20 cellular contexts compared by ENCODE assay signal in genomic region chr19:48246101-48246500, GRCh38. TPM values are rescaled to one million over a fixed set of nuclear protein-coding genes. Genes with fewer than 3 reads are reported as not detected.
A peak's percentile ranks its signal among the peaks of the same experiment; 100 is the strongest.
DNase-seq lines count a peak whose midpoint lies in the region; ATAC-seq and TF ChIP-seq lines count a peak whose summit lies in the region.
"Had no signal": no experiment of that assay in that cellular context is flagged by ENCODE, and none has a peak within 500 bp of the region (broad histone marks: within the 10 kb centered on the region; RNA-seq: fewer than 3 reads in every experiment).

No MANE protein-coding gene starts in this region.

- H3K36me3 Mint-ChIP-seq in stimulated activated naive CD8-positive, alpha-beta T cell treated with anti-CD3 and anti-CD28 coated beads, Interleukin-15, Interleukin-2, amounts not matched to agents 100 ng/mL and 50 ng/mL, for 24 hours (ENCODE audit: low read depth), result peaks cover 55% of the 10 kb centered on the region
- H3K36me3 Mint-ChIP-seq in activated CD4-positive, alpha-beta memory T cell treated with anti-CD3 and anti-CD28 coated beads for 36 hours, result peaks cover 47% of the 10 kb centered on the region
- peaks cover 23 to 34% (median 27%) of the 10 kb centered on the region in 3 donors for H3K36me3 Mint-ChIP-seq in immature natural killer cell

- H3K9me3 ChIP-seq in stomach, result no peaks in the 10 kb centered on the region
- H3K9me3 ChIP-seq in left lung, result no peaks in the 10 kb centered on the region
- H3K9me3 ChIP-seq: adrenal gland, ovary, sigmoid colon, uterus had no signal

- peaks cover 74% of the 10 kb centered on the region for H3K4me1 Mint-ChIP-seq in stimulated activated naive CD8-positive, alpha-beta T cell treated with anti-CD3 and anti-CD28 coated beads, Interleukin-15, Interleukin-2, amounts not matched to agents 100 ng/mL and 50 ng/mL, for 24 hours (ENCODE audit: low read depth)
- peaks cover 61% of the 10 kb centered on the region for H3K4me1 Mint-ChIP-seq in activated CD4-positive, alpha-beta memory T cell treated with anti-CD3 and anti-CD28 coated beads for 36 hours (ENCODE audit: low read depth)
- peaks cover 61 to 83% of the 10 kb centered on the region in 2 donors for H3K4me1 Mint-ChIP-seq in immature natural killer cell

- no peak for TF ChIP-seq CTCF in stomach (IDR thresholded peaks at IDR 0.05)
- TF ChIP-seq CTCF in left lung (IDR thresholded peaks at IDR 0.05), result no peak

- H3K4me3 Mint-ChIP-seq in stimulated activated naive CD8-positive, alpha-beta T cell treated with anti-CD3 and anti-CD28 coated beads, Interleukin-15, Interleukin-2, amounts not matched to agents 100 ng/mL and 50 ng/mL, for 24 hours, result peak overlapping the region; percentile 18
- H3K4me3 Mint-ChIP-seq in activated CD4-positive, alpha-beta memory T cell treated with anti-CD3 and anti-CD28 coated beads for 36 hours, result peak overlapping the region; percentile 10
- no peak overlapping the region for H3K4me3 Mint-ChIP-seq in immature natural killer cell

- H3K27me3 ChIP-seq in stomach (no peaks in the 10 kb centered on the region), left lung (no peaks in the 10 kb centered on the region)
- H3K27me3 ChIP-seq: adrenal gland, ovary, sigmoid colon, uterus had no signal

- peak overlapping the region; percentile 70 for H3K27ac Mint-ChIP-seq in stimulated activated naive CD8-positive, alpha-beta T cell treated with anti-CD3 and anti-CD28 coated beads, Interleukin-15, Interleukin-2, amounts not matched to agents 100 ng/mL and 50 ng/mL, for 24 hours
- peak overlapping the region; percentile 76 for H3K27ac Mint-ChIP-seq in activated CD4-positive, alpha-beta memory T cell treated with anti-CD3 and anti-CD28 coated beads for 36 hours
- H3K27ac Mint-ChIP-seq in immature natural killer cell, result peak overlapping the region in 4 of 6 donors; percentile 68 to 83 (median 72)

- CTCF ChIA-PET in activated CD4-positive, alpha-beta memory T cell treated with anti-CD3 and anti-CD28 coated beads for 36 hours (lab: Charles Lee), result interaction anchor here (0.7 to 2.5 kb wide), 5 partner anchors 9 to 282 kb away, joined by 4 to 9 read pairs (median 6); partner anchors contain the start of gene CARD8

- H3K36me3 ChIP-seq in stomach (peaks cover 0 to 52% (median 37%) of the 10 kb centered on the region in 4 donors), left lung (peaks cover 0 to 44% of the 10 kb centered on the region in 2 donors)
- H3K36me3 ChIP-seq: adrenal gland, ovary, uterus had no signal

- H3K27me3 Mint-ChIP-seq in stimulated activated naive CD8-positive, alpha-beta T cell treated with anti-CD3 and anti-CD28 coated beads, Interleukin-15, Interleukin-2, amounts not matched to agents 100 ng/mL and 50 ng/mL, for 24 hours, result no peaks in the 10 kb centered on the region
- H3K27me3 Mint-ChIP-seq in activated CD4-positive, alpha-beta memory T cell treated with anti-CD3 and anti-CD28 coated beads for 36 hours, result no peaks in the 10 kb centered on the region
- H3K27me3 Mint-ChIP-seq in immature natural killer cell (ENCODE audit: low read depth in 3 of 3), result peaks cover 0 to 1% (median 0%) of the 10 kb centered on the region in 3 donors

- DNase-seq in stimulated activated naive CD8-positive, alpha-beta T cell treated with anti-CD3 and anti-CD28 coated beads, Interleukin-15, Interleukin-2, amounts not matched to agents 100 U/mL and 50 U/mL, for 24 hours, result no peak
- no peak for DNase-seq in activated CD4-positive, alpha-beta memory T cell treated with anti-CD3 and anti-CD28 coated beads for 36 hours
- DNase-seq in immature natural killer cell (no peak), stomach (no peak), left lung (no peak), islet precursor cell (no peak), GM19240 (ENCODE audit: insufficient read length, low spot score) (no peak)
- DNase-seq: adrenal gland, Calu3, HCEC 1CT, NCI-H1105, NCI-H2107, NCI-H524 treated with DMSO at 0.1 percent for 48 hours, ovary, sigmoid colon, uterus, WERI-Rb-1 had no signal

- 28 to 54% (median 40%) methylated on average over 5 of the region's 5 CpGs for WGBS in stomach, 5 donors

- peaks cover 0 to 51% (median 16%) of the 10 kb centered on the region in 4 donors for H3K4me1 ChIP-seq in stomach
- H3K4me1 ChIP-seq in left lung, result peaks cover 4 to 54% of the 10 kb centered on the region in 2 donors
- H3K4me1 ChIP-seq: sigmoid colon, uterus had no signal

- intact Hi-C loops in activated CD4-positive, alpha-beta memory T cell treated with anti-CD3 and anti-CD28 coated beads for 36 hours (cut with micrococcal nuclease), result no loop called here
- intact Hi-C loops in stomach (cut with DNase I; ENCODE audit: low total_unique reads) (no loop called here), left lung (cut with DNase I) (no loop called here)

- TF ChIP-seq POLR2A in stomach (IDR thresholded peaks at IDR 0.05), result no peak

- TF ChIP-seq EP300 in stomach (IDR thresholded peaks at IDR 0.05), result no peak

- H3K4me3 ChIP-seq in stomach (no peak overlapping the region), left lung (no peak overlapping the region)
- H3K4me3 ChIP-seq: adrenal gland, ovary, sigmoid colon, uterus had no signal

- no peak overlapping the region for H3K27ac ChIP-seq in stomach
- H3K27ac ChIP-seq in left lung, result no peak overlapping the region
- H3K27ac ChIP-seq: adrenal gland, KMS-11, ovary, sigmoid colon, uterus, WERI-Rb-1 had no signal

- POLR2A ChIA-PET in activated CD4-positive, alpha-beta memory T cell treated with anti-CD3 and anti-CD28 coated beads for 36 hours (lab: Charles Lee), result no interaction called here

- H3K9me3 Mint-ChIP-seq in stimulated activated naive CD8-positive, alpha-beta T cell treated with anti-CD3 and anti-CD28 coated beads, Interleukin-15, Interleukin-2, amounts not matched to agents 100 ng/mL and 50 ng/mL, for 24 hours, result no peaks in the 10 kb centered on the region
- no peaks in the 10 kb centered on the region for H3K9me3 Mint-ChIP-seq in activated CD4-positive, alpha-beta memory T cell treated with anti-CD3 and anti-CD28 coated beads for 36 hours
- H3K9me3 Mint-ChIP-seq in immature natural killer cell, result no peaks in the 10 kb centered on the region

- no peak for ATAC-seq in stimulated activated naive CD8-positive, alpha-beta T cell treated with anti-CD3 and anti-CD28 coated beads, Interleukin-15, Interleukin-2, amounts not matched to agents 100 U/mL and 50 U/mL, for 24 hours
- ATAC-seq in left lung, result no peak
- ATAC-seq: esophagus mucosa had no signal

RNA-seq across cellular contexts. Expression of gene CARD8, which starts 9.6 kb away (rescaled TPM):
- 100 to 1,000 TPM; 152 TPM for total RNA-seq in activated CD4-positive, alpha-beta memory T cell treated with anti-CD3 and anti-CD28 coated beads for 36 hours
- polyA plus RNA-seq in immature natural killer cell (100 to 1,000 TPM in 1 of 3 donors, 10 to 100 TPM in 2; 74.2 to 109 (median 86.3) TPM), stomach (10 to 100 TPM; 16.0 to 20.7 (median 17.1) TPM)
- total RNA-seq in stomach (10 to 100 TPM in 4 of 5 donors, 1 to 10 TPM in 1; 5.2 to 63.6 (median 39.4) TPM), left lung (10 to 100 TPM; 51.3 to 92.3 TPM)

RNA-seq across cellular contexts. Expression of gene ZNF114, which starts 23.8 kb away (rescaled TPM):
- under 1 TPM; 0.29 to 0.31 TPM for total RNA-seq in activated CD4-positive, alpha-beta memory T cell treated with anti-CD3 and anti-CD28 coated beads for 36 hours
- polyA plus RNA-seq in immature natural killer cell (1 to 10 TPM in 1 of 3 donors, under 1 TPM in 1, not detected in 1; 0.22 to 2.1 TPM), stomach (under 1 TPM in 1 of 3 donors, not detected in 2; 0.10 TPM)
- total RNA-seq in stomach (under 1 TPM in 1 of 5 donors, not detected in 4; 0.55 TPM), left lung (1 to 10 TPM; 1.3 to 1.9 TPM)
- total RNA-seq: esophagus mucosa, sigmoid colon had no signal

Comparison
In these comparisons a context has a peak if more than half of its experiments do, and no peak if none do; other contexts are left out.
1. H3K4me3 Mint-ChIP-seq: peak in stimulated activated naive CD8-positive, alpha-beta T cell treated with anti-CD3 and anti-CD28 coated beads, Interleukin-15, Interleukin-2, amounts not matched to agents 100 ng/mL and 50 ng/mL, for 24 hours (single experiment) and activated CD4-positive, alpha-beta memory T cell treated with anti-CD3 and anti-CD28 coated beads for 36 hours (single experiment); none in immature natural killer cell (0 of 5).
2. Peak in every context shown above with its lines, with median percentiles within 50 percentile points of each other: H3K27ac Mint-ChIP-seq.